8 cellular contexts compared by ENCODE assay signal in genomic region chr19:52857378-52858191, GRCh38. TPM values are rescaled to one million over a fixed set of nuclear protein-coding genes. Genes with fewer than 3 reads are reported as not detected.
DNase-seq lines count a peak whose midpoint lies in the region; ATAC-seq and TF ChIP-seq lines count a peak whose summit lies in the region.
"Not testable (repeated sequence)": the region's sequence is repeated elsewhere in the genome, so short reads cannot be mapped to it uniquely, and the experiment has no call there.

Gene ZNF468, minus strand, starts transcription at chr19:52857619. Its CDS starts 3,347 bp downstream, at chr19:52854272.

- intact Hi-C loops in A673 (cut with micrococcal nuclease; ENCODE audit: unreplicated experiment), result not testable (repeated sequence)

- TF ChIP-seq CTCF in A673 (conservative IDR thresholded peaks at IDR 0.05; ENCODE audit: low read depth, low read length); cardiac fibroblast (IDR thresholded peaks at IDR 0.05; ENCODE audit: low read depth, low read length): not testable (repeated sequence)

- H3K4me3 ChIP-seq in A673 (ENCODE audit: low read depth, low read length, poor library complexity, severe bottlenecking) (peak within 1 kb of the TSS; percentile 54), cardiac fibroblast (replicated peaks in 1 of 2; ENCODE audit: low read depth in 2 of 2, low read length in 2 of 2) (peak within 1 kb of the TSS; percentile 63 to 64), skeletal muscle satellite cell (ENCODE audit: low read length) (peak within 1 kb of the TSS; percentile 96)

- H3K27ac ChIP-seq in A673 (ENCODE audit: low read depth, low read length, poor library complexity, severe bottlenecking), result not testable (repeated sequence)

- H3K4me1 ChIP-seq in A673 (ENCODE audit: insufficient read depth, low read length, poor library complexity, severe bottlenecking); skeletal muscle satellite cell (ENCODE audit: control insufficient read depth, insufficient read depth, low read length): not testable (repeated sequence)

- BruUV-seq in A673 (replicated peaks; lab: Mats Ljungman, UMichigan), result not testable (repeated sequence)

- peak within 1 kb of the TSS; percentile 81 for H3K4me2 ChIP-seq in skeletal muscle satellite cell (ENCODE audit: low read length)

- POLR2A ChIA-PET in A673 (lab: Charles Lee; ENCODE audit: low non-redundant PET), result not testable (repeated sequence)

- not testable (repeated sequence) for H3K9me3 ChIP-seq in A673 (ENCODE audit: low read depth, low read length, poor library complexity, severe bottlenecking); skeletal muscle satellite cell (replicated peaks; ENCODE audit: low read length)

- not testable (repeated sequence) for H3K36me3 ChIP-seq in A673 (ENCODE audit: insufficient read depth, low read length, poor library complexity, severe bottlenecking); skeletal muscle satellite cell (ENCODE audit: insufficient read depth, low read length)

- peak; percentile 50 for DNase-seq in A673 (ENCODE audit: low spot score)
- peak; percentile 58 for DNase-seq in NCI-H2196 (lab: John Stamatoyannopoulos, UW; ENCODE audit: unreplicated experiment)
- DNase-seq in activated CD4-positive, CD25-positive, alpha-beta regulatory T cell (lab: John Stamatoyannopoulos, UW), result peak; percentile 29 to 49 (median 43)
- peak; percentile 58 to 68 for DNase-seq in cardiac fibroblast (ENCODE audit: low read depth in 2 of 2)
- DNase-seq in iPS-NIHi11 (ENCODE audit: low spot score), result peak; percentile 72

- H3K27me3 ChIP-seq in A673 (replicated peaks; ENCODE audit: insufficient read depth, low read depth, low read length, poor library complexity); skeletal muscle satellite cell (ENCODE audit: control insufficient read depth, insufficient read depth, low read length): not testable (repeated sequence)

- CTCF ChIA-PET in A673 (lab: Charles Lee), result not testable (repeated sequence)

- ATAC-seq in GM18867 (IDR thresholded peaks at IDR 0.05; ENCODE audit: unreplicated experiment) (peak; percentile 99), HG03066 (IDR thresholded peaks at IDR 0.05; ENCODE audit: low read depth, unreplicated experiment) (peak; percentile 96)

- peak within 1 kb of the TSS; percentile 90 for H3K9ac ChIP-seq in skeletal muscle satellite cell (ENCODE audit: low read depth, low read length)

RNA-seq across cellular contexts. Expression of gene ZNF468, which starts in this region (rescaled TPM):
- 11.3 and 14.4 TPM in 2 replicates for total RNA-seq in A673 (2021)
- total RNA-seq in skeletal muscle satellite cell (2012; rRNA removed), result 16.7 and 22.5 TPM in 2 replicates
